In the genomic region with DNA sequence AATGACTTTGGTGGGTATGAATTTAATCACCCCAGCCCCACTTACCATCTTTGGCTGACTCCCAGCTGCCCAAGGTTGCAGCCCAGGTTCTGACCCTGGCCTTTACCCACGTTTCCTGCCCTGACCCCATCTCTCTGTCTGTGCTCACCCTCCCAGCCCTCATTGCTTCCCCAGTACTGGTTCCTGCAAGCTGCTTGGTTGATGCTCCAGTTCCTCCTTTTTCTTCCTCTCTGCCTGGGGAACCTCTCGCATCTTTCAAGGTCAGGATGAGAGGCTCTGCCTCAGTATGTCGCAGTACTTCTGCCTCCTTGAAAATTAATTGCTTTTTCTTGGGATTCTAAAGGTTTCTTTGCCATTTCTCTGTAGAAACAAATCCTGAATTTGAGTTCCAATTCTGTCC, we compare ENCODE assay signal across 16 cellular contexts.
"Had no signal": no experiment of that assay in that cellular context is flagged by ENCODE, and none has a peak within 500 bp of the region (broad histone marks: within the 10 kb centered on the region; RNA-seq: fewer than 3 reads in every experiment).

No MANE protein-coding gene starts in this region.

- H3K27me3 ChIP-seq: adrenal gland had no signal

- H3K9me3 ChIP-seq: adrenal gland had no signal

- H3K4me3 ChIP-seq: adrenal gland had no signal

- H3K36me3 ChIP-seq: adrenal gland, WERI-Rb-1 had no signal

- DNase-seq: activated CD4-positive, alpha-beta T cell treated with anti-CD3 and anti-CD28 coated beads for 48 hours; activated CD8-positive, alpha-beta memory T cell treated with anti-CD3 and anti-CD28 coated beads, Interleukin-2, amount 50 U/mL, for 48 hours; activated CD8-positive, alpha-beta T cell treated with anti-CD3 and anti-CD28 coated beads, Interleukin-2, amount 10 ng/mL, durations not matched to agents 7 days and 5 days; activated naive CD4-positive, alpha-beta T cell treated with Interleukin-2 at 50 U/mL for 16 hours; adrenal gland; central memory CD4-positive, alpha-beta T cell; cortex of kidney; effector memory CD4-positive, alpha-beta T cell; glutamatergic neuron; left cardiac atrium; nephron progenitor cell; stimulated activated CD4-positive, alpha-beta T cell treated with anti-CD3 and anti-CD28 coated beads, Interleukin-15, amount 100 ng/mL, for 24 hours; stimulated activated CD4-positive, alpha-beta T cell treated with anti-CD3 and anti-CD28 coated beads, Interleukin-4, amount 100 ng/mL, for 4 hours; T-helper 1 cell; WERI-Rb-1 had no signal

- ATAC-seq: activated CD8-positive, alpha-beta T cell treated with anti-CD3 and anti-CD28 coated beads, Interleukin-2, amount 10 ng/mL, durations not matched to agents 7 days and 5 days; left cardiac atrium had no signal

- H3K27ac ChIP-seq: adrenal gland, epithelial cell of prostate, WERI-Rb-1 had no signal

- H3K4me1 ChIP-seq: adrenal gland had no signal
